ENCODE assay signal across 14 cellular contexts in genomic region chr11:86251285-86251830, GRCh38. TPM values are rescaled to one million over a fixed set of nuclear protein-coding genes. Genes with fewer than 3 reads are reported as not detected.
DNase-seq lines count a peak whose midpoint lies in the region; ATAC-seq and TF ChIP-seq lines count a peak whose summit lies in the region.
"Had no signal": no experiment of that assay in that cellular context is flagged by ENCODE, and none has a peak within 500 bp of the region (broad histone marks: within the 10 kb centered on the region; RNA-seq: fewer than 3 reads in every experiment).

No MANE protein-coding gene starts in this region.

- CTCF ChIA-PET in activated CD8-positive, alpha-beta T cell treated with anti-CD3 and anti-CD28 coated beads for 36 hours (lab: Charles Lee) = interaction anchor here (0.8 to 0.9 kb wide), 3 partner anchors 39 to 396 kb away, joined by 3 to 4 read pairs (median 4); partner anchors contain the start of gene CCDC83
- CTCF ChIA-PET in WTC11 (lab: Charles Lee) = no interaction called here

- H3K27me3 Mint-ChIP-seq in activated CD4-positive, alpha-beta T cell treated with anti-CD3 and anti-CD28 coated beads, Interleukin-2, amount 10 ng/mL, durations not matched to agents 24 days and 14 days = no peaks in the 10 kb centered on the region
- no peaks in the 10 kb centered on the region for H3K27me3 Mint-ChIP-seq in activated CD8-positive, alpha-beta T cell treated with anti-CD3 and anti-CD28 coated beads for 36 hours
- no peaks in the 10 kb centered on the region for H3K27me3 Mint-ChIP-seq in WTC11 (ENCODE audit: low read depth)
- H3K27me3 Mint-ChIP-seq: activated naive CD8-positive, alpha-beta T cell treated with anti-CD3 and anti-CD28 coated beads, Interleukin-2, amount 10 ng/mL, durations not matched to agents 7 days and 5 days had no signal

- TF ChIP-seq CTCF in activated CD8-positive, alpha-beta T cell treated with anti-CD3 and anti-CD28 coated beads for 36 hours (IDR thresholded peaks at IDR 0.05) = no peak
- no peak for TF ChIP-seq CTCF in WTC11 (IDR thresholded peaks at IDR 0.05)

- H3K9me3 ChIP-seq in muscle layer of duodenum (ENCODE audit: control insufficient read depth in 1 of 2, low read length in 2 of 2) = no peaks in the 10 kb centered on the region

- peaks cover 61% of the 10 kb centered on the region for H3K36me3 Mint-ChIP-seq in activated CD4-positive, alpha-beta T cell treated with anti-CD3 and anti-CD28 coated beads, Interleukin-2, amount 10 ng/mL, durations not matched to agents 24 days and 14 days (ENCODE audit: low read depth)
- peaks cover 53% of the 10 kb centered on the region for H3K36me3 Mint-ChIP-seq in activated CD8-positive, alpha-beta T cell treated with anti-CD3 and anti-CD28 coated beads for 36 hours (ENCODE audit: low read depth)
- peaks cover 6% of the 10 kb centered on the region; the same call in 1 of the 2 replicates for H3K36me3 Mint-ChIP-seq in WTC11

- H3K4me3 ChIP-seq in muscle layer of duodenum (ENCODE audit: low read depth in 1 of 2, low read length in 2 of 2) = peak overlapping the region; percentile 19 to 21
- H3K4me3 ChIP-seq: K562 had no signal

- intact Hi-C loops in activated CD4-positive, alpha-beta T cell treated with anti-CD3 and anti-CD28 coated beads, Interleukin-2, amount 10 ng/mL, durations not matched to agents 24 days and 14 days (cut with micrococcal nuclease) = no loop called here
- intact Hi-C loops in activated CD8-positive, alpha-beta T cell treated with anti-CD3 and anti-CD28 coated beads for 36 hours (cut with micrococcal nuclease) = no loop called here

- POLR2A ChIA-PET in activated CD8-positive, alpha-beta T cell treated with anti-CD3 and anti-CD28 coated beads for 36 hours (lab: Charles Lee) = interaction anchor here (0.8 to 1.6 kb wide), 4 partner anchors 10 to 183 kb away, joined by 3 to 6 read pairs (median 4); partner anchors contain the start of gene PICALM
- POLR2A ChIA-PET in WTC11 (lab: Charles Lee) = no interaction called here

- peak overlapping the region; percentile 72 for H3K27ac Mint-ChIP-seq in activated CD4-positive, alpha-beta T cell treated with anti-CD3 and anti-CD28 coated beads, Interleukin-2, amount 10 ng/mL, durations not matched to agents 24 days and 14 days
- H3K27ac Mint-ChIP-seq in activated CD8-positive, alpha-beta T cell treated with anti-CD3 and anti-CD28 coated beads for 36 hours = peak overlapping the region; percentile 66
- H3K27ac Mint-ChIP-seq in WTC11 = no peak overlapping the region
- H3K27ac Mint-ChIP-seq: activated naive CD8-positive, alpha-beta T cell treated with anti-CD3 and anti-CD28 coated beads, Interleukin-2, amount 10 ng/mL, durations not matched to agents 7 days and 5 days had no signal

- peak; percentile 48 for ATAC-seq in HG02870 (IDR thresholded peaks at IDR 0.05; ENCODE audit: unreplicated experiment)
- ATAC-seq in activated CD8-positive, alpha-beta T cell treated with anti-CD3 and anti-CD28 coated beads for 36 hours = peak; percentile 22
- no peak for ATAC-seq in WTC11
- ATAC-seq: K562 had no signal

- H3K4me3 Mint-ChIP-seq in activated CD4-positive, alpha-beta T cell treated with anti-CD3 and anti-CD28 coated beads, Interleukin-2, amount 10 ng/mL, durations not matched to agents 24 days and 14 days = peak overlapping the region; percentile 62
- H3K4me3 Mint-ChIP-seq in activated CD8-positive, alpha-beta T cell treated with anti-CD3 and anti-CD28 coated beads for 36 hours = peak overlapping the region; percentile 58
- H3K4me3 Mint-ChIP-seq in WTC11 = no peak overlapping the region
- H3K4me3 Mint-ChIP-seq: activated naive CD8-positive, alpha-beta T cell treated with anti-CD3 and anti-CD28 coated beads, Interleukin-2, amount 10 ng/mL, durations not matched to agents 7 days and 5 days had no signal

- peaks cover 47% of the 10 kb centered on the region for H3K4me1 Mint-ChIP-seq in activated CD4-positive, alpha-beta T cell treated with anti-CD3 and anti-CD28 coated beads, Interleukin-2, amount 10 ng/mL, durations not matched to agents 24 days and 14 days
- H3K4me1 Mint-ChIP-seq in activated CD8-positive, alpha-beta T cell treated with anti-CD3 and anti-CD28 coated beads for 36 hours (ENCODE audit: low read depth) = peaks cover 54% of the 10 kb centered on the region
- H3K4me1 Mint-ChIP-seq in WTC11 = peaks cover 47% of the 10 kb centered on the region

- H3K27ac ChIP-seq in muscle layer of duodenum (ENCODE audit: low read length) = peak overlapping the region; percentile 52

- peaks cover 0 to 6% of the 10 kb centered on the region in 2 donors for H3K36me3 ChIP-seq in muscle layer of duodenum (ENCODE audit: control insufficient read depth in 1 of 2, insufficient read depth in 2 of 2, low read length in 2 of 2)

- no peak for DNase-seq in activated CD4-positive, alpha-beta T cell treated with anti-CD3 and anti-CD28 coated beads, Interleukin-2, amount 10 ng/mL, durations not matched to agents 24 days and 14 days
- DNase-seq in activated CD4-positive, alpha-beta T cell treated with anti-CD3 and anti-CD28 coated beads, Interleukin-2, amount 50 U/mL, for 4 hours = no peak
- no peak for DNase-seq in activated CD8-positive, alpha-beta T cell treated with anti-CD3 and anti-CD28 coated beads for 36 hours
- DNase-seq in hepatic stellate cell (ENCODE audit: low spot score) = no peak
- DNase-seq in HuH-7.5 (ENCODE audit: low spot score) = no peak
- DNase-seq in WTC11 (ENCODE audit: low spot score) = no peak
- DNase-seq: 8988T; activated naive CD8-positive, alpha-beta T cell treated with anti-CD3 and anti-CD28 coated beads, Interleukin-2, amount 10 ng/mL, durations not matched to agents 7 days and 5 days; dermis blood vessel endothelial cell; head of caudate nucleus; RPMI8226 had no signal

- H3K9me3 Mint-ChIP-seq in activated CD4-positive, alpha-beta T cell treated with anti-CD3 and anti-CD28 coated beads, Interleukin-2, amount 10 ng/mL, durations not matched to agents 24 days and 14 days = no peaks in the 10 kb centered on the region
- no peaks in the 10 kb centered on the region for H3K9me3 Mint-ChIP-seq in activated CD8-positive, alpha-beta T cell treated with anti-CD3 and anti-CD28 coated beads for 36 hours
- H3K9me3 Mint-ChIP-seq in WTC11 = no peaks in the 10 kb centered on the region
- H3K9me3 Mint-ChIP-seq: activated naive CD8-positive, alpha-beta T cell treated with anti-CD3 and anti-CD28 coated beads, Interleukin-2, amount 10 ng/mL, durations not matched to agents 7 days and 5 days had no signal

- H3K27me3 ChIP-seq in muscle layer of duodenum (ENCODE audit: low read depth, low read length) = no peaks in the 10 kb centered on the region

- peaks cover 3 to 15% of the 10 kb centered on the region in 2 donors for H3K4me1 ChIP-seq in muscle layer of duodenum (ENCODE audit: control insufficient read depth in 1 of 2, insufficient read depth in 2 of 2, low read length in 2 of 2)

TF ChIP-seq in WTC11, 78 proteins besides CTCF, POLR2A, EP300 and RAD21:
- no peak for TF ChIP-seq ARID4B (CRISPR knock-in tag; IDR thresholded peaks at IDR 0.05; ENCODE audit: borderline replicate concordance)

RNA-seq across cellular contexts. Expression of gene EED, which starts 6.8 kb away (rescaled TPM):
- 269 TPM in 2 replicates for total RNA-seq in activated CD4-positive, alpha-beta T cell treated with anti-CD3 and anti-CD28 coated beads, Interleukin-2, amount 10 ng/mL, durations not matched to agents 24 days and 14 days
- 100 to 1,000 TPM; 114 to 117 TPM for total RNA-seq in activated CD8-positive, alpha-beta T cell treated with anti-CD3 and anti-CD28 coated beads for 36 hours
- total RNA-seq in WTC11 (2021) = 24.7 to 27.7 TPM (median 27.3 TPM) in 3 replicates

RNA-seq across cellular contexts. Expression of gene HIKESHI, which starts 50.7 kb away (rescaled TPM):
- total RNA-seq in activated CD4-positive, alpha-beta T cell treated with anti-CD3 and anti-CD28 coated beads, Interleukin-2, amount 10 ng/mL, durations not matched to agents 24 days and 14 days = 54.0 and 62.4 TPM in 2 replicates
- total RNA-seq in activated CD8-positive, alpha-beta T cell treated with anti-CD3 and anti-CD28 coated beads for 36 hours = 10 to 100 TPM; 59.6 to 60.5 TPM
- 48.3 to 57.1 TPM (median 52.8 TPM) in 3 replicates for total RNA-seq in WTC11 (2021)
